ENCODE assay signal across 25 cellular contexts in genomic region chr4:156497486-156497885, GRCh38.
DNase-seq lines count a peak whose midpoint lies in the region; ATAC-seq and TF ChIP-seq lines count a peak whose summit lies in the region.
"Had no signal": no experiment of that assay in that cellular context is flagged by ENCODE, and none has a peak within 500 bp of the region (broad histone marks: within the 10 kb centered on the region; RNA-seq: fewer than 3 reads in every experiment).

No MANE protein-coding gene starts in this region.

- TF ChIP-seq CTCF in WERI-Rb-1 (IDR thresholded peaks at IDR 0.05; ENCODE audit: low read depth, low read length), result no peak
- no peak for TF ChIP-seq CTCF in MM.1S (IDR thresholded peaks at IDR 0.05; ENCODE audit: low read length)
- TF ChIP-seq CTCF in natural killer cell (IDR thresholded peaks at IDR 0.05), result no peak

- no peak for DNase-seq in GM23248
- peak; percentile 83 for DNase-seq in NCI-H446 treated with DMSO at 0.1 percent for 48 hours (lab: John Stamatoyannopoulos, UW)
- DNase-seq in WERI-Rb-1, result peak; percentile 84
- no peak for DNase-seq in MM.1S
- DNase-seq in NCI-H526 (lab: John Stamatoyannopoulos, UW), result no peak
- no peak for DNase-seq in natural killer cell
- DNase-seq: C1 segment of cervical spinal cord; CD4-positive, alpha-beta memory T cell; COR-L47; DMS153; DND-41; H9; KBM-7; MG63; NCI-H1048; NCI-H1417 treated with DMSO at 0.1 percent for 48 hours; NCI-H187; NCI-H748 treated with DMSO at 0.1 percent for 48 hours; Right ventricle myocardium superior; RPMI8226; T-helper 1 cell had no signal

- H3K27ac ChIP-seq in GM23248, result peak overlapping the region; percentile 46; the same call in 1 of the 2 replicates
- peak overlapping the region; percentile 61 for H3K27ac ChIP-seq in WERI-Rb-1
- no peak overlapping the region for H3K27ac ChIP-seq in MM.1S (ENCODE audit: low read length)
- H3K27ac ChIP-seq: A549, SJSA1 had no signal

- no peaks in the 10 kb centered on the region for H3K27me3 Mint-ChIP-seq in natural killer cell (ENCODE audit: low read depth in 2 of 2)
- H3K27me3 Mint-ChIP-seq: CD4-positive, alpha-beta memory T cell had no signal

- no peaks in the 10 kb centered on the region for H3K36me3 ChIP-seq in GM23248 (ENCODE audit: low read depth)
- no peaks in the 10 kb centered on the region for H3K36me3 ChIP-seq in WERI-Rb-1
- H3K36me3 ChIP-seq in skeletal muscle satellite cell (ENCODE audit: insufficient read depth, low read length), result no peaks in the 10 kb centered on the region
- no peaks in the 10 kb centered on the region for H3K36me3 ChIP-seq in MM.1S (replicated peaks; ENCODE audit: insufficient read depth, low read length)
- H3K36me3 ChIP-seq: MG63, SJSA1 had no signal

- H3K9me2 ChIP-seq in GM23248 (ENCODE audit: insufficient read depth) (no peaks in the 10 kb centered on the region), MM.1S (replicated peaks; ENCODE audit: insufficient read depth, low read length) (no peaks in the 10 kb centered on the region)

- no peak overlapping the region for H3K9ac ChIP-seq in GM23248
- H3K9ac ChIP-seq in skeletal muscle satellite cell (ENCODE audit: low read depth, low read length), result peak overlapping the region; percentile 19
- H3K9ac ChIP-seq in MM.1S (ENCODE audit: low read length), result no peak overlapping the region

- H3K27me3 ChIP-seq in GM23248 (replicated peaks; ENCODE audit: insufficient read depth), result no peaks in the 10 kb centered on the region
- H3K27me3 ChIP-seq in WERI-Rb-1 (ENCODE audit: insufficient read depth, low read depth, severe bottlenecking), result no peaks in the 10 kb centered on the region
- no peaks in the 10 kb centered on the region for H3K27me3 ChIP-seq in skeletal muscle satellite cell (ENCODE audit: control insufficient read depth, insufficient read depth, low read length)
- no peaks in the 10 kb centered on the region for H3K27me3 ChIP-seq in MM.1S (replicated peaks; ENCODE audit: insufficient read depth, low read length)
- H3K27me3 ChIP-seq: MG63, SJSA1 had no signal

- no peaks in the 10 kb centered on the region for H3K4me1 Mint-ChIP-seq in natural killer cell
- H3K4me1 Mint-ChIP-seq: CD4-positive, alpha-beta memory T cell had no signal

- intact Hi-C loops in natural killer cell (cut with micrococcal nuclease), result no loop called here

- H3K9me3 ChIP-seq in GM23248 (ENCODE audit: low read depth), result no peaks in the 10 kb centered on the region
- no peaks in the 10 kb centered on the region for H3K9me3 ChIP-seq in WERI-Rb-1 (ENCODE audit: severe bottlenecking)
- H3K9me3 ChIP-seq in skeletal muscle satellite cell (replicated peaks; ENCODE audit: low read length), result no peaks in the 10 kb centered on the region
- no peaks in the 10 kb centered on the region for H3K9me3 ChIP-seq in MM.1S (replicated peaks; ENCODE audit: insufficient read depth, low read length)
- H3K9me3 ChIP-seq: A549, MG63, SJSA1 had no signal

- ATAC-seq in natural killer cell, result no peak
- ATAC-seq: A549 had no signal

- in situ Hi-C loops in GM23248 (cut with MboI), result no loop called here

- H3K4me2 ChIP-seq in GM23248 (ENCODE audit: unreplicated experiment) (no peak overlapping the region), skeletal muscle satellite cell (ENCODE audit: low read length) (peak overlapping the region; percentile 3), MM.1S (ENCODE audit: low read depth, low read length) (no peak overlapping the region)
- H3K4me2 ChIP-seq: A549 had no signal

- H3K79me2 ChIP-seq in GM23248 (ENCODE audit: insufficient read depth) (no peaks in the 10 kb centered on the region), MM.1S (ENCODE audit: low read length) (no peaks in the 10 kb centered on the region)

- peaks cover 59% of the 10 kb centered on the region for H3K4me1 ChIP-seq in GM23248 (ENCODE audit: insufficient read depth)
- peaks cover 61% of the 10 kb centered on the region for H3K4me1 ChIP-seq in skeletal muscle satellite cell (ENCODE audit: control insufficient read depth, insufficient read depth, low read length)
- H3K4me1 ChIP-seq in MM.1S (ENCODE audit: low read length), result no peaks in the 10 kb centered on the region
- H3K4me1 ChIP-seq: A549, SJSA1 had no signal

- no peak overlapping the region for H3K4me3 Mint-ChIP-seq in natural killer cell
- H3K4me3 Mint-ChIP-seq: CD4-positive, alpha-beta memory T cell; H9; T-helper 2 cell treated with Interferon-gamma antibody and Interleukin-4, amounts not matched to agents 5 μg/mL and 100 μg/mL, for 36 hours had no signal

- H3F3A ChIP-seq in GM23248 (ENCODE audit: insufficient read depth), result peaks cover 30% of the 10 kb centered on the region
- H3F3A ChIP-seq in MM.1S (ENCODE audit: insufficient read depth, low read length), result no peaks in the 10 kb centered on the region

- no peaks in the 10 kb centered on the region for H3K36me3 Mint-ChIP-seq in natural killer cell
- H3K36me3 Mint-ChIP-seq: CD4-positive, alpha-beta memory T cell had no signal

- H2AFZ ChIP-seq in GM23248 (no peak overlapping the region), MM.1S (ENCODE audit: low read length) (no peak overlapping the region)

- H4K20me1 ChIP-seq in GM23248 (ENCODE audit: insufficient read depth) (no peaks in the 10 kb centered on the region), MM.1S (ENCODE audit: insufficient read depth, low read length) (no peaks in the 10 kb centered on the region)

- no peak overlapping the region for H3K27ac Mint-ChIP-seq in natural killer cell
- H3K27ac Mint-ChIP-seq: CD4-positive, alpha-beta memory T cell; H9; T-helper 2 cell treated with Interferon-gamma antibody and Interleukin-4, amounts not matched to agents 5 μg/mL and 100 μg/mL, for 36 hours had no signal

- 97% methylated on average over 6 of the region's 6 CpGs for WGBS in GM23248 (ENCODE audit: low coverage in 1 of 2, low lambda C conversion rate in 2 of 2, missing lambda C conversion rate in 2 of 2), 2 experiments

- peaks cover 3 to 11% of the 10 kb centered on the region in 2 donors for H3K9me3 Mint-ChIP-seq in natural killer cell
- H3K9me3 Mint-ChIP-seq: H9; T-helper 2 cell treated with Interferon-gamma antibody and Interleukin-4, amounts not matched to agents 5 μg/mL and 100 μg/mL, for 36 hours had no signal

- H3K4me3 ChIP-seq in GM23248, result no peak overlapping the region
- H3K4me3 ChIP-seq in WERI-Rb-1 (ENCODE audit: low read depth, low read length), result no peak overlapping the region
- H3K4me3 ChIP-seq in skeletal muscle satellite cell (ENCODE audit: low read length), result no peak overlapping the region
- H3K4me3 ChIP-seq in MM.1S (ENCODE audit: low read length), result no peak overlapping the region
- H3K4me3 ChIP-seq: A549, MG63, SJSA1 had no signal

Comparison
In these comparisons a context has a peak if more than half of its experiments do, and no peak if none do; other contexts are left out.
1. DNase-seq: peak in NCI-H446 treated with DMSO at 0.1 percent for 48 hours (single experiment) and WERI-Rb-1 (single experiment); none in GM23248 (single experiment), MM.1S (single experiment), NCI-H526 (0 of 2) and natural killer cell (single experiment).